Comparison of ENCODE assay signal across 1 cellular context in genomic region chr1:43296207-43296606, GRCh38.
TF ChIP-seq lines count a peak whose summit lies in the region.

No MANE protein-coding gene starts in this region.

TF ChIP-seq in endothelial cell of umbilical vein, 7 proteins besides CTCF, POLR2A, EP300 and RAD21:
- TF ChIP-seq POLR2AphosphoS5 (IDR thresholded peaks at IDR 0.05; ENCODE audit: insufficient read depth, low read depth, low read length) (no peak), MAX (IDR thresholded peaks at IDR 0.05; ENCODE audit: insufficient read depth, insufficient read length) (no peak), FOS (IDR thresholded peaks at IDR 0.05; ENCODE audit: borderline replicate concordance, insufficient read depth, low read length) (no peak), MYC (IDR thresholded peaks at IDR 0.05; ENCODE audit: low read depth, low read length) (no peak), EZH2 (IDR thresholded peaks at IDR 0.05; ENCODE audit: borderline replicate concordance, low read depth, low read length, severe bottlenecking) (no peak), JUN (IDR thresholded peaks at IDR 0.05; ENCODE audit: borderline replicate concordance, insufficient read depth, insufficient read length, low read depth) (no peak), GATA2 (IDR thresholded peaks at IDR 0.05; ENCODE audit: insufficient read depth, insufficient read length, low read depth, low read length) (no peak)
TF ChIP-seq in endothelial cell of umbilical vein: peak in this region for 0.
